9 cellular contexts compared by ENCODE assay signal in genomic region chr19:41193420-41194156, GRCh38. TPM values are rescaled to one million over a fixed set of nuclear protein-coding genes. Genes with fewer than 3 reads are reported as not detected.
A peak's percentile ranks its signal among the peaks of the same experiment; 100 is the strongest.
DNase-seq lines count a peak whose midpoint lies in the region; ATAC-seq and TF ChIP-seq lines count a peak whose summit lies in the region.
"Had no signal": no experiment of that assay in that cellular context is flagged by ENCODE, and none has a peak within 500 bp of the region (broad histone marks: within the 10 kb centered on the region; RNA-seq: fewer than 3 reads in every experiment).

No MANE protein-coding gene starts in this region.

- TF ChIP-seq CTCF in fibroblast of lung (conservative IDR thresholded peaks at IDR 0.05 in 1 of 2, IDR thresholded peaks at IDR 0.05 in 1 of 2; ENCODE audit: low read depth in 1 of 2, low read length in 2 of 2), result no peak

- peaks cover 12% of the 10 kb centered on the region for H3K4me1 ChIP-seq in NT2/D1 (ENCODE audit: insufficient read depth, insufficient read length)
- peaks cover 3% of the 10 kb centered on the region for H3K4me1 ChIP-seq in fibroblast of lung (ENCODE audit: control insufficient read depth, extremely low read depth, insufficient read depth, low read length)
- H3K4me1 ChIP-seq in neuron (ENCODE audit: insufficient read depth, low read length), result no peaks in the 10 kb centered on the region
- H3K4me1 ChIP-seq: ascending aorta had no signal

- peaks cover 29% of the 10 kb centered on the region for H3K36me3 ChIP-seq in NT2/D1 (ENCODE audit: insufficient read depth, insufficient read length, low read length)
- peaks cover 3% of the 10 kb centered on the region for H3K36me3 ChIP-seq in fibroblast of lung (ENCODE audit: control insufficient read depth, insufficient read depth, low read length)
- H3K36me3 ChIP-seq in neuron (ENCODE audit: insufficient read depth, low read length), result no peaks in the 10 kb centered on the region
- H3K36me3 ChIP-seq: ascending aorta had no signal

- peak overlapping the region; percentile 84 for H3K4me2 ChIP-seq in fibroblast of lung (ENCODE audit: extremely low read depth, insufficient read depth, low read length)

- H2AFZ ChIP-seq in fibroblast of lung (ENCODE audit: low read length) (no peak overlapping the region), neuron (ENCODE audit: low read depth, low read length) (peak overlapping the region; percentile 6)

- DNase-seq in D341Med (ENCODE audit: low spot score), result peak; percentile 26
- no peak for DNase-seq in NT2/D1 (ENCODE audit: low read depth, low spot score)
- no peak for DNase-seq in fibroblast of lung (ENCODE audit: low read depth in 2 of 2)
- DNase-seq in NCI-H524 (lab: John Stamatoyannopoulos, UW), result no peak
- no peak for DNase-seq in HPDE6-E6E7 (ENCODE audit: extremely low spot score)

- H3K9me3 ChIP-seq in NT2/D1 (ENCODE audit: insufficient read depth, low read length), result no peaks in the 10 kb centered on the region
- no peaks in the 10 kb centered on the region for H3K9me3 ChIP-seq in fibroblast of lung (ENCODE audit: control insufficient read depth, insufficient read depth, low read depth, low read length)
- no peaks in the 10 kb centered on the region for H3K9me3 ChIP-seq in neuron (ENCODE audit: low read length)
- H3K9me3 ChIP-seq: ascending aorta had no signal

- H3K79me2 ChIP-seq in fibroblast of lung (ENCODE audit: control insufficient read depth, insufficient read depth, low read length), result peaks cover 3% of the 10 kb centered on the region

- no peaks in the 10 kb centered on the region for H3K27me3 ChIP-seq in NT2/D1 (ENCODE audit: insufficient read depth, insufficient read length)
- H3K27me3 ChIP-seq in fibroblast of lung (ENCODE audit: control insufficient read depth, insufficient read depth, low read length), result no peaks in the 10 kb centered on the region
- H3K27me3 ChIP-seq in neuron (ENCODE audit: insufficient read depth, low read length), result peaks cover 57% of the 10 kb centered on the region

- H3K27ac ChIP-seq in fibroblast of lung (ENCODE audit: insufficient read depth, low read length), result peak overlapping the region; percentile 6
- H3K27ac ChIP-seq: ascending aorta had no signal

- peak overlapping the region; percentile 82 for H3K4me3 ChIP-seq in NT2/D1 (ENCODE audit: insufficient read length, low read depth)
- peak overlapping the region; percentile 28 to 59 (median 49) for H3K4me3 ChIP-seq in fibroblast of lung (replicated peaks in 1 of 4; ENCODE audit: control extremely low read depth in 1 of 4, insufficient read depth in 1 of 4, low read depth in 3 of 4, low read length in 4 of 4)
- no peak overlapping the region for H3K4me3 ChIP-seq in neuron (ENCODE audit: low read length)

- ATAC-seq in GM19328 (IDR thresholded peaks at IDR 0.05; ENCODE audit: unreplicated experiment) (no peak), HG03139 (IDR thresholded peaks at IDR 0.05; ENCODE audit: unreplicated experiment) (no peak)

- peak overlapping the region; percentile 94 for H3K9ac ChIP-seq in NT2/D1 (ENCODE audit: insufficient read length, low read depth)
- H3K9ac ChIP-seq in fibroblast of lung (ENCODE audit: insufficient read depth, low read length), result peak overlapping the region; percentile 3

- no peaks in the 10 kb centered on the region for H4K20me1 ChIP-seq in fibroblast of lung (ENCODE audit: control insufficient read depth, extremely low read depth, insufficient read depth, low read length)

RNA-seq across cellular contexts. Expression of gene CYP2S1, which starts 0.6 kb away (rescaled TPM):
- total RNA-seq in fibroblast of lung, result 2.1 and 3.5 TPM in 2 replicates
- 0.93 and 7.5 TPM in 2 replicates for polyA plus RNA-seq in fibroblast of lung
- polyA plus RNA-seq in fibroblast of lung (2012), result 3.0 and 29.9 TPM in 2 replicates
- 13.9 and 79.2 TPM in 2 replicates for polyA minus RNA-seq in fibroblast of lung (ENCODE audit: low replicate concordance)
- total RNA-seq: ascending aorta had no signal

RNA-seq across cellular contexts. Expression of gene AXL, which starts 25.4 kb away (rescaled TPM):
- 107 and 223 TPM in 2 replicates for total RNA-seq in fibroblast of lung
- polyA plus RNA-seq in fibroblast of lung, result 231 and 319 TPM in 2 replicates
- polyA plus RNA-seq in fibroblast of lung (2012), result 332 and 351 TPM in 2 replicates
- 2,777 and 4,130 TPM in 2 replicates for polyA minus RNA-seq in fibroblast of lung (ENCODE audit: low replicate concordance)
